Comparison of ENCODE assay signal across 8 cellular contexts in the genomic region with DNA sequence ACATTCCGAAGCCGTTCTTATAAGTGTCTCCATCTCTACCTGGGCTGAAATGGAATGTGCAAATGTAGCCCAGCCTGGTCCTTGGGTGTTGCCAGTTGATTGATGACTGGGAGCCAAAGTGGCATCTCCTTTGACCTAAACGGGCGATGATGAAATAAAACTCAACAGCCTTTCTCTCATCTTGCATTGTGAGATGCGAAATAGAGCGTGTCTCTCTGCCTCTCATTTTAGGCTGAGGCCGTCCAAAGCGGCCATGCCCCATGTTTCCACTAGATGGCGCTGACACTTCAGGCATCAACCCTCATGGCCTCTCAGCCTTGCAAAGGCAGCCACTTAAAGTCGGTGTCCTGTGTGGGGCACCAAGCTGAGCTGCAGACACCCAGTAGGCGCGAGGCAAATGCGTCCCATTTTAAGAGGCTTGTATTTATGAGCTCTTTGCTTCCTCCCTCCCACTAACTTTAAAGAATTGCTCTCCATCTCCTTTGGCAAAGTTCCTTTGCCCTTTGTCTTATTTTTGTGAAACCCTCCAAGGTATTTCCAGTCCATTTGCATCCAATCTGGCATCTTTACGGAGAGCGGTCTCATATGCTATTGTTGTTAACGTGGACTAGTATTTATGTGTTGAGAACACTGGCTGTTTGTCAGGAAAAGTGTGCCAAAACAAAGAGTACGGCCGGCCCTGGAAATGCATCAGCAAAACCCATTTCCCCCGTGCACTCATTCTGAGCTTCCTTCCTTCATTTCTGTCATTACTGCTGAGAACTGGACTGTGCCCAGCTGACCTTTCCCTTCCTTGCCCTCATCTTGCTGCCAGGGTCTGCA. TPM values are rescaled to one million over a fixed set of nuclear protein-coding genes. Genes with fewer than 3 reads are reported as not detected.
DNase-seq lines count a peak whose midpoint lies in the region; ATAC-seq and TF ChIP-seq lines count a peak whose summit lies in the region.

No MANE protein-coding gene starts in this region.

- POLR2A ChIA-PET in CD4-positive, alpha-beta memory T cell (lab: Charles Lee; ENCODE audit: partially characterized antibody): interaction anchor here (0.9 to 1.3 kb wide), 2 partner anchors 182 to 295 kb away, joined by 3 to 5 read pairs; no protein-coding TSS in a partner anchor

- intact Hi-C loops in CD4-positive, alpha-beta memory T cell (cut with micrococcal nuclease): loop anchor here (1.0 to 5.0 kb wide), 7 partner anchors 67 to 362 kb away; a partner anchor contains a TSS

- H3K9me3 Mint-ChIP-seq in CD4-positive, alpha-beta memory T cell: no peaks in the 10 kb centered on the region

- H3K9me3 ChIP-seq in CD4-positive, alpha-beta memory T cell (ENCODE audit: control insufficient read depth in 1 of 2, low read length in 2 of 2): no peaks in the 10 kb centered on the region
- H3K9me3 ChIP-seq in mucosa of stomach (ENCODE audit: control insufficient read depth, low read length): no peaks in the 10 kb centered on the region

- CTCF ChIA-PET in CD4-positive, alpha-beta memory T cell (lab: Charles Lee; ENCODE audit: partially characterized antibody): interaction anchor here (0.7 to 6.1 kb wide), 31 partner anchors 8 to 1251 kb away, joined by 3 to 179 read pairs (median 5); a partner anchor contains a TSS

- TF ChIP-seq CTCF in HL-60 (IDR thresholded peaks at IDR 0.05; ENCODE audit: insufficient read depth, low read length): peak; percentile 99

- no peaks in the 10 kb centered on the region for H3K36me3 ChIP-seq in CD4-positive, alpha-beta memory T cell (ENCODE audit: insufficient read depth, low read length)
- peaks cover 7% of the 10 kb centered on the region for H3K36me3 ChIP-seq in mucosa of stomach (ENCODE audit: control insufficient read depth, insufficient read depth, low read length)

- no peaks in the 10 kb centered on the region for H3K36me3 Mint-ChIP-seq in CD4-positive, alpha-beta memory T cell

- H3K9ac ChIP-seq in mucosa of stomach (ENCODE audit: low read length): no peak overlapping the region

- peaks cover 4 to 9% of the 10 kb centered on the region in 2 donors for H3K27me3 Mint-ChIP-seq in CD4-positive, alpha-beta memory T cell

- peak overlapping the region in 1 of 8 donors; percentile 0 for H3K4me3 Mint-ChIP-seq in CD4-positive, alpha-beta memory T cell

- H3K27ac ChIP-seq in CD4-positive, alpha-beta memory T cell (ENCODE audit: low read depth, low read length): no peak overlapping the region
- no peak overlapping the region for H3K27ac ChIP-seq in HL-60 (replicated peaks)

- DNase-seq in CD4-positive, alpha-beta memory T cell: peak; percentile 76 to 82 (median 80)
- DNase-seq in HL-60 (ENCODE audit: low read depth in 1 of 2, low spot score in 1 of 2) (peak; percentile 52 to 83), NOMO-1 treated with dmso at 0.1 percent for 144 hours (lab: John Stamatoyannopoulos, UW; ENCODE audit: unreplicated experiment) (peak; percentile 47), epidermal melanocyte (ENCODE audit: insufficient read length, low spot score) (peak; percentile 57)
- DNase-seq in activated CD8-positive, alpha-beta memory T cell treated with anti-CD3 and anti-CD28 coated beads, Interleukin-2, amount 50 U/mL, for 1 hour (ENCODE audit: extremely low read depth): peak; percentile 59
- DNase-seq in stimulated activated CD8-positive, alpha-beta memory T cell treated with anti-CD3 and anti-CD28 coated beads, Interleukin-4, amount 100 ng/mL, for 48 hours: peak; percentile 93

- H3K4me1 Mint-ChIP-seq in CD4-positive, alpha-beta memory T cell: peaks cover 5 to 8% (median 7%) of the 10 kb centered on the region in 4 donors

- peaks cover 5% of the 10 kb centered on the region for H3K4me1 ChIP-seq in CD4-positive, alpha-beta memory T cell (ENCODE audit: insufficient read depth, low read length)
- H3K4me1 ChIP-seq in mucosa of stomach (ENCODE audit: control insufficient read depth, insufficient read depth, low read length): peaks cover 12% of the 10 kb centered on the region

- peak; percentile 94 for ATAC-seq in GM19463 (IDR thresholded peaks at IDR 0.05; ENCODE audit: unreplicated experiment)

- no peak overlapping the region for H3K4me3 ChIP-seq in CD4-positive, alpha-beta memory T cell (ENCODE audit: low read length in 2 of 2)
- H3K4me3 ChIP-seq in HL-60 (replicated peaks; ENCODE audit: insufficient read depth, low read length) (no peak overlapping the region), mucosa of stomach (ENCODE audit: low read length) (peak overlapping the region; percentile 11)

- peak overlapping the region in 3 of 7 donors; percentile 9 to 36 (median 14) for H3K27ac Mint-ChIP-seq in CD4-positive, alpha-beta memory T cell

- no peaks in the 10 kb centered on the region for H3K27me3 ChIP-seq in CD4-positive, alpha-beta memory T cell (ENCODE audit: insufficient read depth, low read length)
- H3K27me3 ChIP-seq in HL-60 (ENCODE audit: insufficient read depth, poor library complexity, severe bottlenecking): no peaks in the 10 kb centered on the region
- no peaks in the 10 kb centered on the region for H3K27me3 ChIP-seq in mucosa of stomach (ENCODE audit: control insufficient read depth, insufficient read depth, low read length)

RNA-seq across cellular contexts. Expression of a gene that starts 25.0 kb away (rescaled TPM):
- not detected for total RNA-seq in CD4-positive, alpha-beta memory T cell
- polyA plus RNA-seq in CD4-positive, alpha-beta memory T cell: under 1 TPM in 1 of 2 donors, not detected in 1; 0.14 TPM

RNA-seq across cellular contexts. Expression of a gene that starts 35.6 kb away (rescaled TPM):
- not detected for total RNA-seq in CD4-positive, alpha-beta memory T cell
- polyA plus RNA-seq in CD4-positive, alpha-beta memory T cell: under 1 TPM in 1 of 2 donors, not detected in 1; 0.71 TPM
